23 cellular contexts compared by ENCODE assay signal in genomic region chr9:130476151-130476730, GRCh38.
"Had no signal": no experiment of that assay in that cellular context is flagged by ENCODE, and none has a peak within 500 bp of the region (broad histone marks: within the 10 kb centered on the region; RNA-seq: fewer than 3 reads in every experiment).

No MANE protein-coding gene starts in this region.

- H3K36me3 ChIP-seq: colonic mucosa had no signal

- H3K9me3 ChIP-seq: colonic mucosa, esophagus squamous epithelium, gastrocnemius medialis, heart right ventricle, lower lobe of right lung, mucosa of descending colon had no signal

- H3K27ac ChIP-seq: colonic mucosa, epithelial cell of prostate, esophagus squamous epithelium, gastrocnemius medialis, heart right ventricle, lower lobe of right lung had no signal

- H3K27ac Mint-ChIP-seq: dendritic cell treated with granulocyte-macrophage colony-stimulating factor and Interleukin-4, amounts not matched to agents 40 ng/mL and 50 ng/mL, for 4 days; effector memory CD8-positive, alpha-beta T cell; endodermal cell; mesothelial cell of epicardium; naive B cell had no signal

- H3K36me3 Mint-ChIP-seq: naive B cell had no signal

- H3K27me3 ChIP-seq: colonic mucosa, gastrocnemius medialis, heart right ventricle had no signal

- H3K4me1 ChIP-seq: colonic mucosa, esophagus squamous epithelium, gastrocnemius medialis, heart right ventricle, lower lobe of right lung had no signal

- H3K4me3 Mint-ChIP-seq: dendritic cell treated with granulocyte-macrophage colony-stimulating factor and Interleukin-4, amounts not matched to agents 40 ng/mL and 50 ng/mL, for 4 days; effector memory CD8-positive, alpha-beta T cell; endodermal cell; mesothelial cell of epicardium; naive B cell had no signal

- H3K4me3 ChIP-seq: colonic mucosa, esophagus squamous epithelium, gastrocnemius medialis, heart right ventricle, lower lobe of right lung, mucosa of descending colon had no signal

- H3K9me3 Mint-ChIP-seq: dendritic cell treated with granulocyte-macrophage colony-stimulating factor and Interleukin-4, amounts not matched to agents 40 ng/mL and 50 ng/mL, for 4 days; effector memory CD8-positive, alpha-beta T cell; endodermal cell; mesothelial cell of epicardium; naive B cell had no signal

- DNase-seq: colonic mucosa; cortex of kidney; effector CD8-positive, alpha-beta T cell; effector memory CD8-positive, alpha-beta T cell; endodermal cell; erythroblast; esophagus squamous epithelium; foreskin fibroblast; foreskin melanocyte; gastrocnemius medialis; heart right ventricle; hippocampal formation; left cardiac atrium; left ventricle myocardium superior; lower lobe of right lung; mesenchymal stem cell; mucosa of descending colon; naive B cell had no signal

- ATAC-seq: effector memory CD8-positive, alpha-beta T cell; esophagus mucosa; gastrocnemius medialis; heart right ventricle; left cardiac atrium; left lobe of liver; left ventricle myocardium superior; lower lobe of right lung; mucosa of descending colon had no signal

- H3K4me1 Mint-ChIP-seq: naive B cell had no signal
